Comparison of ENCODE assay signal across 35 cellular contexts in the genomic region with DNA sequence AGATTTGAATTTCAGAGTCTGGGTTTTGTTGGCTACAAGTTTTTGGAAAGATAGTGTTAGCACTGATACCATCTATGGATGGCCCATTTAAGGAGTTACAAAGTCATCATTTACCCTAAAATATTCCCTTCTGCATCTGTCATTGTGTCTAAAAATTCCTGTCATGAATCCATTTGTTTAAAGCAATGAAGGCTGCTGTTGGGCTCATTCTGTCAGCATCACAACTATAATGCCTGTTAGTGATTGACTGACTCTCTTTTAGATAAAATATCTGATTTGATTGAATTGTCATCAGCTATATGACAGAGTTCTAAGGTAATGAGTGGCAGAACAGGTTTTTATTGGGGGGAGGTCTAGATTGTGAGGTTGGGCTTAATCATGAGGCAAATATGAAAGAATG.
"Had no signal": no experiment of that assay in that cellular context is flagged by ENCODE, and none has a peak within 500 bp of the region (broad histone marks: within the 10 kb centered on the region; RNA-seq: fewer than 3 reads in every experiment).

No MANE protein-coding gene starts in this region.

- H3K36me3 ChIP-seq: MG63 had no signal

- DNase-seq: Karpas-422, Kasumi-1, MG63, MM.1S, MV-4-11, NCI-H1048, NCI-H1092, NCI-H1092 treated with DMSO at 0.1 percent for 48 hours, NCI-H1105, NCI-H1105 treated with DMSO at 0.1 percent for 48 hours, NCI-H1417, NCI-H1417 treated with DMSO at 0.1 percent for 48 hours, NCI-H1436, NCI-H1436 treated with DMSO at 0.1 percent for 48 hours, NCI-H146, NCI-H1694, NCI-H1694 treated with DMSO at 0.1 percent for 48 hours, NCI-H187, NCI-H187 treated with DMSO at 0.1 percent for 48 hours, NCI-H1930, NCI-H2029, NCI-H2029 treated with DMSO at 0.1 percent for 48 hours, NCI-H2081, NCI-H2081 treated with DMSO at 0.1 percent for 48 hours, NCI-H2107, NCI-H2171, NCI-H2171 treated with DMSO at 0.1 percent for 48 hours, NCI-H2227 treated with DMSO at 0.1 percent for 48 hours, NCI-H226, NCI-H345, NCI-H446, NCI-H446 treated with DMSO at 0.1 percent for 48 hours, NCI-H510A, NCI-H510A treated with DMSO at 0.1 percent for 48 hours had no signal

- H3K27me3 ChIP-seq: MG63 had no signal

- H3K27ac ChIP-seq: KMS-11 had no signal

- H3K4me3 ChIP-seq: MG63 had no signal

- H3K9ac ChIP-seq: KMS-11 had no signal

- H3K4me2 ChIP-seq: KMS-11 had no signal

- H3K9me3 ChIP-seq: MG63 had no signal
